Comparison of ENCODE assay signal across 1 cellular context in genomic region chr16:56332464-56333079, GRCh38.
TF ChIP-seq lines count a peak whose summit lies in the region.

No MANE protein-coding gene starts in this region.

TF ChIP-seq in H1, 55 proteins besides CTCF, POLR2A, EP300 and RAD21 (continued from another document):
- no peak for TF ChIP-seq CTBP2 (IDR thresholded peaks at IDR 0.05; ENCODE audit: borderline replicate concordance, insufficient read depth, insufficient read length, low read length)
- no peak for TF ChIP-seq SAP30 (IDR thresholded peaks at IDR 0.05; ENCODE audit: insufficient read depth, insufficient replicate concordance, low read length)
- TF ChIP-seq RNF2 (IDR thresholded peaks at IDR 0.05; ENCODE audit: borderline replicate concordance, low read depth, low read length, missing control alignments, poor library complexity, severe bottlenecking) = no peak
- no peak for TF ChIP-seq BACH1 (IDR thresholded peaks at IDR 0.05; ENCODE audit: low read length)
